Comparison of ENCODE assay signal across 13 cellular contexts in the genomic region with DNA sequence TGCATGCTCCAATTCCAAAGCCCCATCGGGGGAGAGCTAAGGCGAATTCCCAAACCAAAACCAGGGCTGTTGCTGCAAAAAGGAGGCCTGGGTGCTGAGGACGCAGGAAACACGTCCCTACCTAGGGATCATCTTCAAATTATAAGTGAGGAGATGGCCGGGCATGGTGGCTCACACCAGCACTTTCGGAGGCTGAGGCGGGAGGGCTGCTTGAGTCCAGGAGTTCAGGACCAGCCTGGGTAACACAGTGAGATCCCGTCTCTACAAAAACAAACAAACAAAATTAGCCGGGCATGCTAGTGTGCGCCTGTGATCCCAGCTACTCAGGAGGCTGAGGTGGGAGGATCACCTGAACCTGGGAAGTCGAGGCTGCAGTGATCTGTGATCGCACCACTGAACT.
A peak's percentile ranks its signal among the peaks of the same experiment; 100 is the strongest.
DNase-seq lines count a peak whose midpoint lies in the region; ATAC-seq and TF ChIP-seq lines count a peak whose summit lies in the region.
"Had no signal": no experiment of that assay in that cellular context is flagged by ENCODE, and none has a peak within 500 bp of the region (broad histone marks: within the 10 kb centered on the region; RNA-seq: fewer than 3 reads in every experiment).

No MANE protein-coding gene starts in this region.

- no peak for TF ChIP-seq CTCF in right atrium auricular region (IDR thresholded peaks at IDR 0.05)
- no peak for TF ChIP-seq CTCF in lower lobe of right lung (IDR thresholded peaks at IDR 0.05)
- no peak for TF ChIP-seq CTCF in spleen (IDR thresholded peaks at IDR 0.05 in 8 of 11, conservative IDR thresholded peaks at IDR 0.05 in 3 of 11)

- H3K9me3 ChIP-seq in right cardiac atrium (ENCODE audit: control insufficient read depth, low read length) (no peaks in the 10 kb centered on the region), right atrium auricular region (no peaks in the 10 kb centered on the region), lower lobe of right lung (no peaks in the 10 kb centered on the region), spleen (no peaks in the 10 kb centered on the region)
- H3K9me3 ChIP-seq: Caco-2 had no signal

- DNase-seq in right cardiac atrium = peak in 2 of 3 donors; percentile 2 to 45
- DNase-seq in right atrium auricular region (ENCODE audit: low spot score) = no peak
- peak; percentile 24 for DNase-seq in lower lobe of right lung
- DNase-seq in spleen = peak; percentile 35
- no peak for DNase-seq in CD1c-positive myeloid dendritic cell (ENCODE audit: extremely low spot score)
- DNase-seq in NCI-H510A (lab: John Stamatoyannopoulos, UW) = no peak
- no peak for DNase-seq in KBM-7
- DNase-seq: C1 segment of cervical spinal cord; Caco-2; CD4-positive, alpha-beta T cell; HCEC 1CT had no signal

- H3K4me3 ChIP-seq in right cardiac atrium (ENCODE audit: low read length) = no peak overlapping the region
- no peak overlapping the region for H3K4me3 ChIP-seq in right atrium auricular region
- H3K4me3 ChIP-seq in lower lobe of right lung = no peak overlapping the region
- no peak overlapping the region for H3K4me3 ChIP-seq in spleen
- H3K4me3 ChIP-seq: GM23338 had no signal

- no peak for TF ChIP-seq POLR2A in spleen (IDR thresholded peaks at IDR 0.05)

- no peak for ATAC-seq in right cardiac atrium
- no peak for ATAC-seq in lower lobe of right lung
- ATAC-seq: GM23338 had no signal

- peaks cover 10% of the 10 kb centered on the region for H3K4me1 ChIP-seq in right cardiac atrium (ENCODE audit: control insufficient read depth, insufficient read depth, low read length)
- peaks cover 0 to 25% of the 10 kb centered on the region in 2 donors for H3K4me1 ChIP-seq in right atrium auricular region
- peaks cover 11% of the 10 kb centered on the region for H3K4me1 ChIP-seq in lower lobe of right lung
- H3K4me1 ChIP-seq in spleen = peaks cover 0 to 23% (median 19%) of the 10 kb centered on the region in 6 donors
- H3K4me1 ChIP-seq: Caco-2 had no signal

- H3K27me3 ChIP-seq in right cardiac atrium (ENCODE audit: control insufficient read depth, insufficient read depth) = no peaks in the 10 kb centered on the region
- H3K27me3 ChIP-seq in right atrium auricular region = no peaks in the 10 kb centered on the region
- H3K27me3 ChIP-seq in lower lobe of right lung (ENCODE audit: low read depth) = no peaks in the 10 kb centered on the region
- no peaks in the 10 kb centered on the region for H3K27me3 ChIP-seq in spleen (replicated peaks in 1 of 7)

- H3K27ac ChIP-seq in right cardiac atrium (ENCODE audit: low read length) (no peak overlapping the region), right atrium auricular region (no peak overlapping the region), lower lobe of right lung (no peak overlapping the region), spleen (no peak overlapping the region)
- H3K27ac ChIP-seq: HL-60 had no signal

- intact Hi-C loops in right cardiac atrium (cut with DNase I) (no loop called here), lower lobe of right lung (cut with DNase I) (no loop called here), spleen (cut with DNase I; ENCODE audit: low total_unique reads) (no loop called here)

- 94% methylated on average over 12 of the region's 12 CpGs for WGBS in right cardiac atrium
- 90 to 96% (median 93%) methylated on average over 11 to 12 of the region's 12 CpGs for WGBS in spleen, 5 donors

- H3K36me3 ChIP-seq in right atrium auricular region = peaks cover 13% of the 10 kb centered on the region
- H3K36me3 ChIP-seq in lower lobe of right lung = peaks cover 4% of the 10 kb centered on the region
- peaks cover 0 to 33% (median 0%) of the 10 kb centered on the region in 6 donors for H3K36me3 ChIP-seq in spleen

- in situ Hi-C loops in KBM-7 (cut with MboI; ENCODE audit: low pct_unique_long_range_greater_than_20kb, low sequenced_read_pairs) = no loop called here

Comparison
In these comparisons a context has a peak if more than half of its experiments do, and no peak if none do; other contexts are left out.
1. DNase-seq: peak in right cardiac atrium (2 of 3), lower lobe of right lung (single experiment) and spleen (single experiment); none in right atrium auricular region (single experiment), CD1c-positive myeloid dendritic cell (single experiment), NCI-H510A (single experiment) and KBM-7 (single experiment).